In genomic region chr17:29835438-29836351, GRCh38 we compare ENCODE assay signal across 16 cellular contexts.
DNase-seq lines count a peak whose midpoint lies in the region; ATAC-seq and TF ChIP-seq lines count a peak whose summit lies in the region.
"Had no signal": no experiment of that assay in that cellular context is flagged by ENCODE, and none has a peak within 500 bp of the region (broad histone marks: within the 10 kb centered on the region; RNA-seq: fewer than 3 reads in every experiment).

No MANE protein-coding gene starts in this region.

- H3K9me3 Mint-ChIP-seq in GM23338 (no peaks in the 10 kb centered on the region), activated B cell treated with CpG ODN at 0.5 μM for 24 hours (no peaks in the 10 kb centered on the region), Caco-2 (ENCODE audit: unreplicated experiment) (no peaks in the 10 kb centered on the region)
- H3K9me3 Mint-ChIP-seq in effector memory CD8-positive, alpha-beta T cell: no peaks in the 10 kb centered on the region
- H3K9me3 Mint-ChIP-seq: activated T-helper 2 cell treated with anti-CD3 and anti-CD28 coated beads, Interferon-gamma antibody, Interleukin-2, Interleukin-4, amounts not matched to agents 10 μg/mL and 5 μg/mL and 100 μg/mL, durations not matched to agents 14 hours and 24 hours and 36 hours; IgD-negative memory B cell had no signal

- CTCF ChIA-PET in activated B cell treated with CpG ODN at 0.5 μM for 24 hours (lab: Charles Lee): interaction anchor here (1.4 kb wide), 1 partner anchor 96 kb away, joined by 5 read pairs; no protein-coding TSS in a partner anchor
- CTCF ChIA-PET in Caco-2 (lab: Charles Lee): interaction anchor here (0.6 kb wide), 1 partner anchor 274 kb away, joined by 3 read pairs; no protein-coding TSS in a partner anchor

- H3K9me3 ChIP-seq in ovary (no peaks in the 10 kb centered on the region), Caco-2 (no peaks in the 10 kb centered on the region)
- H3K9me3 ChIP-seq: psoas muscle had no signal

- intact Hi-C loops in activated B cell treated with CpG ODN at 0.5 μM for 24 hours (cut with micrococcal nuclease): no loop called here
- intact Hi-C loops in ovary (cut with DNase I): no loop called here
- intact Hi-C loops in Caco-2 (cut with micrococcal nuclease; ENCODE audit: unreplicated experiment): no loop called here

- H3K4me3 ChIP-seq in ACC112 (ENCODE audit: low read depth, low read length): no peak overlapping the region
- H3K4me3 ChIP-seq in GM23338: no peak overlapping the region
- H3K4me3 ChIP-seq in ovary: no peak overlapping the region
- H3K4me3 ChIP-seq in Caco-2 (ENCODE audit: low read depth, low read length): no peak overlapping the region
- H3K4me3 ChIP-seq: psoas muscle had no signal

- 79 to 82% (median 80%) methylated on average over 10 of the region's 10 CpGs for WGBS in ovary, 3 donors

- H3K27ac Mint-ChIP-seq in GM23338: 0 out of 2 replicates have a peak overlapping the region, but pooled peaks have one; percentile 61
- peak overlapping the region; percentile 66 for H3K27ac Mint-ChIP-seq in activated B cell treated with CpG ODN at 0.5 μM for 24 hours
- H3K27ac Mint-ChIP-seq in effector memory CD8-positive, alpha-beta T cell: no peak overlapping the region
- no peak overlapping the region for H3K27ac Mint-ChIP-seq in Caco-2 (ENCODE audit: unreplicated experiment)
- H3K27ac Mint-ChIP-seq: activated T-helper 2 cell treated with anti-CD3 and anti-CD28 coated beads, Interferon-gamma antibody, Interleukin-2, Interleukin-4, amounts not matched to agents 10 μg/mL and 5 μg/mL and 100 μg/mL, durations not matched to agents 14 hours and 24 hours and 36 hours had no signal

- no peak for TF ChIP-seq CTCF in GM23338 (conservative IDR thresholded peaks at IDR 0.05; ENCODE audit: low read depth in 2 of 2)
- TF ChIP-seq CTCF in activated B cell treated with CpG ODN at 0.5 μM for 24 hours (IDR thresholded peaks at IDR 0.05): no peak
- TF ChIP-seq CTCF in ovary (IDR thresholded peaks at IDR 0.05): no peak
- no peak for TF ChIP-seq CTCF in Caco-2 (IDR thresholded peaks at IDR 0.05; ENCODE audit: insufficient read depth in 1 of 2, low read depth in 1 of 2, low read length in 1 of 2, severe bottlenecking in 1 of 2, unreplicated experiment in 1 of 2)

- no peaks in the 10 kb centered on the region for H3F3A ChIP-seq in GM23338 (replicated peaks; ENCODE audit: low read depth)

- H3K79me2 ChIP-seq in ACC112 (ENCODE audit: control insufficient read depth, insufficient read depth, low read length, unreplicated experiment) (no peaks in the 10 kb centered on the region), GM23338 (replicated peaks; ENCODE audit: insufficient read depth) (no peaks in the 10 kb centered on the region)

- BruUV-seq in Caco-2 (replicated peaks; lab: Mats Ljungman, UMichigan): no TSS peak

- H3K36me3 Mint-ChIP-seq in GM23338 (ENCODE audit: low read depth): no peaks in the 10 kb centered on the region
- peaks cover 2% of the 10 kb centered on the region for H3K36me3 Mint-ChIP-seq in activated B cell treated with CpG ODN at 0.5 μM for 24 hours (ENCODE audit: low read depth)
- H3K36me3 Mint-ChIP-seq in effector memory CD8-positive, alpha-beta T cell (ENCODE audit: insufficient read depth): no peaks in the 10 kb centered on the region
- H3K36me3 Mint-ChIP-seq in Caco-2 (ENCODE audit: insufficient read depth, unreplicated experiment): no peaks in the 10 kb centered on the region

- H3K4me3 Mint-ChIP-seq in GM23338: no peak overlapping the region
- H3K4me3 Mint-ChIP-seq in activated B cell treated with CpG ODN at 0.5 μM for 24 hours: no peak overlapping the region
- H3K4me3 Mint-ChIP-seq in effector memory CD8-positive, alpha-beta T cell: no peak overlapping the region
- H3K4me3 Mint-ChIP-seq in Caco-2 (ENCODE audit: unreplicated experiment): no peak overlapping the region

- ATAC-seq in GM23338: no peak; the same call in 2 of the 3 replicates
- ATAC-seq in activated B cell treated with CpG ODN at 0.5 μM for 24 hours (ENCODE audit: low read depth): no peak
- no peak for ATAC-seq in effector memory CD8-positive, alpha-beta T cell (replicated peaks)

- H3K4me1 ChIP-seq in ACC112 (ENCODE audit: control insufficient read depth, insufficient read depth, low read length, unreplicated experiment) (peaks cover 9% of the 10 kb centered on the region), GM23338 (ENCODE audit: insufficient read depth) (peaks cover 14% of the 10 kb centered on the region), ovary (ENCODE audit: insufficient read depth) (no peaks in the 10 kb centered on the region), Caco-2 (no peaks in the 10 kb centered on the region)

- H3K27ac ChIP-seq in ACC112 (ENCODE audit: low read depth, low read length) (peak overlapping the region; percentile 19; the same call in 1 of the 2 replicates), GM23338 (ENCODE audit: low read depth) (no peak overlapping the region), ovary (no peak overlapping the region)
- H3K27ac ChIP-seq: psoas muscle had no signal

- TF ChIP-seq POLR2A in ovary (IDR thresholded peaks at IDR 0.05): no peak

- H3K4me2 ChIP-seq in GM23338: peak overlapping the region; percentile 61

- POLR2A ChIA-PET in activated B cell treated with CpG ODN at 0.5 μM for 24 hours (lab: Charles Lee) (no interaction called here), Caco-2 (lab: Charles Lee) (no interaction called here)

- no peaks in the 10 kb centered on the region for H4K20me1 ChIP-seq in GM23338 (replicated peaks; ENCODE audit: insufficient read depth)

- H2AFZ ChIP-seq in ACC112 (ENCODE audit: low read length, unreplicated experiment) (no peak overlapping the region), GM23338 (no peak overlapping the region; the same call in 1 of the 2 replicates)

- H3K36me3 ChIP-seq in ACC112 (ENCODE audit: insufficient read depth, low read length) (no peaks in the 10 kb centered on the region), GM23338 (ENCODE audit: insufficient read depth) (no peaks in the 10 kb centered on the region), ovary (no peaks in the 10 kb centered on the region), Caco-2 (ENCODE audit: control insufficient read depth, insufficient read depth, low read length) (no peaks in the 10 kb centered on the region)

- peak; percentile 30 for DNase-seq in GM23338 (ENCODE audit: low spot score)
- no peak for DNase-seq in activated B cell treated with CpG ODN at 0.5 μM for 24 hours
- peak; percentile 71 for DNase-seq in iris pigment epithelial cell (ENCODE audit: low read depth)
- no peak for DNase-seq in effector memory CD8-positive, alpha-beta T cell
- DNase-seq in activated naive CD4-positive, alpha-beta T cell (lab: John Stamatoyannopoulos, UW): no peak
- DNase-seq in ovary: no peak
- DNase-seq in Caco-2: no peak
- DNase-seq: activated CD4-positive, CD25-positive, alpha-beta regulatory T cell treated with anti-CD3 and anti-CD28 coated beads, Interleukin-2, amount 50 U/mL, for 72 hours; AML-193; cortex of kidney; NCI-H2171; psoas muscle; stimulated activated CD4-positive, alpha-beta T cell treated with anti-CD3 and anti-CD28 coated beads, Interleukin-4, amount 100 ng/mL, for 4 hours had no signal

- H3K9me2 ChIP-seq in GM23338 (ENCODE audit: insufficient read depth): peaks cover 2% of the 10 kb centered on the region; the same call in 1 of the 2 replicates

- H3K4me1 Mint-ChIP-seq in GM23338 (peaks cover 11% of the 10 kb centered on the region), activated B cell treated with CpG ODN at 0.5 μM for 24 hours (peaks cover 15% of the 10 kb centered on the region), Caco-2 (ENCODE audit: low read depth, unreplicated experiment) (no peaks in the 10 kb centered on the region)
- peaks cover 0 to under 1% of the 10 kb centered on the region in 2 donors for H3K4me1 Mint-ChIP-seq in effector memory CD8-positive, alpha-beta T cell (ENCODE audit: low read depth in 2 of 2)

- no peak for TF ChIP-seq EP300 in ovary (IDR thresholded peaks at IDR 0.05)

- no peaks in the 10 kb centered on the region for H3K27me3 Mint-ChIP-seq in GM23338 (ENCODE audit: insufficient read depth, low read depth, poor library complexity)
- no peaks in the 10 kb centered on the region for H3K27me3 Mint-ChIP-seq in activated B cell treated with CpG ODN at 0.5 μM for 24 hours
- H3K27me3 Mint-ChIP-seq in effector memory CD8-positive, alpha-beta T cell: no peaks in the 10 kb centered on the region
- H3K27me3 Mint-ChIP-seq in Caco-2 (ENCODE audit: insufficient read depth, unreplicated experiment): no peaks in the 10 kb centered on the region
- H3K27me3 Mint-ChIP-seq: IgD-negative memory B cell had no signal

- H3K27me3 ChIP-seq in ACC112 (ENCODE audit: insufficient read depth, low read length): no peaks in the 10 kb centered on the region
- H3K27me3 ChIP-seq in GM23338 (ENCODE audit: insufficient read depth): no peaks in the 10 kb centered on the region
- H3K27me3 ChIP-seq in ovary: no peaks in the 10 kb centered on the region
- H3K27me3 ChIP-seq in Caco-2 (replicated peaks; ENCODE audit: control insufficient read depth, insufficient read depth, low read length): no peaks in the 10 kb centered on the region

TF ChIP-seq in GM23338, 12 proteins besides CTCF, POLR2A, EP300 and RAD21:
- no peak for TF ChIP-seq EZH2 (IDR thresholded peaks at IDR 0.05; ENCODE audit: low read depth, unreplicated experiment)
- TF ChIP-seq ZNF331 (CRISPR knock-in tag; IDR thresholded peaks at IDR 0.05; ENCODE audit: low read depth): no peak
- TF ChIP-seq POLR2AphosphoS5 (IDR thresholded peaks at IDR 0.05; ENCODE audit: low read depth): no peak
- TF ChIP-seq JUNB (IDR thresholded peaks at IDR 0.05; ENCODE audit: unreplicated experiment): no peak

Comparison
In these comparisons a context has a peak if more than half of its experiments do, and no peak if none do; other contexts are left out.
1. DNase-seq: peak in GM23338 (single experiment) and iris pigment epithelial cell (single experiment); none in activated B cell treated with CpG ODN at 0.5 μM for 24 hours (single experiment), effector memory CD8-positive, alpha-beta T cell (0 of 3), activated naive CD4-positive, alpha-beta T cell (0 of 4), ovary (0 of 5) and Caco-2 (0 of 2).
2. H3K27ac Mint-ChIP-seq: peak in GM23338 (single experiment) and activated B cell treated with CpG ODN at 0.5 μM for 24 hours (single experiment); none in effector memory CD8-positive, alpha-beta T cell (0 of 2) and Caco-2 (single experiment).